In the genomic region with DNA sequence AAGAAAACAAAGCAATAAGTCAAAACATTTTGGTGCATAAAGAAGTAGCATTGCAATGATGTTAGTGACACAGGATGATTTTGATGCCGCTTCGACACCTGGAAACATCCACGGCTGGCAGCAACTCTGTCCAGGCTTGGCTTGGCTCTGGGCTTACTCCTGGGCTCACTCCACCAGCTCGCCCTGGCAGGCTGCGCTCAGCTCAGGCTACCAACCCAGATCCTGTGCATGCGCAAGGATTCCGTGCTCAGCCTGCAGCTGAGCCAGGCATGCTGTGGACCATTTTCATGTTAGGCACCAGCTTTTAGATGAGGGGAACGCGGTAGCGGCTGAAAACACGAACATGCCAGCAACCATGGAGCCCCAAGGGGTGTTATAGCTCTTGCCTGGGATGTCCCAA, we compare ENCODE assay signal across 13 cellular contexts.
DNase-seq lines count a peak whose midpoint lies in the region; ATAC-seq, FAIRE-seq and TF ChIP-seq lines count a peak whose summit lies in the region.
"Had no signal": no experiment of that assay in that cellular context is flagged by ENCODE, and none has a peak within 500 bp of the region (broad histone marks: within the 10 kb centered on the region; RNA-seq: fewer than 3 reads in every experiment).

No MANE protein-coding gene starts in this region.

- no peaks in the 10 kb centered on the region for H3K79me2 ChIP-seq in H1 (ENCODE audit: control insufficient read depth in 1 of 2, insufficient read depth in 2 of 2, low read length in 2 of 2)
- no peaks in the 10 kb centered on the region for H3K79me2 ChIP-seq in mesendoderm (ENCODE audit: control insufficient read depth, insufficient read depth, low read length)

- H3K36me3 ChIP-seq in H1 (ENCODE audit: control insufficient read depth in 2 of 4, insufficient read depth in 4 of 4, low read length in 3 of 4) (no peaks in the 10 kb centered on the region), mesendoderm (ENCODE audit: control insufficient read depth, insufficient read depth, low read length) (no peaks in the 10 kb centered on the region), A673 (ENCODE audit: insufficient read depth, low read length, poor library complexity, severe bottlenecking) (no peaks in the 10 kb centered on the region), WERI-Rb-1 (no peaks in the 10 kb centered on the region)

- no peak for ATAC-seq in HG03280 (IDR thresholded peaks at IDR 0.05; ENCODE audit: unreplicated experiment)
- ATAC-seq: A549, HepG2 had no signal

- H2BK5ac ChIP-seq in H1 (ENCODE audit: low read depth, low read length) (no peak overlapping the region), mesendoderm (ENCODE audit: low read length) (peak overlapping the region; percentile 55)

- H3K4me1 ChIP-seq in H1 (replicated peaks in 1 of 4; ENCODE audit: control insufficient read depth in 3 of 4, insufficient read depth in 4 of 4, low read length in 3 of 4) (peaks cover 3 to 19% (median 7%) of the 10 kb centered on the region in 4 experiments), mesendoderm (ENCODE audit: control insufficient read depth, low read depth, low read length) (peaks cover 8% of the 10 kb centered on the region), A673 (ENCODE audit: insufficient read depth, low read length, poor library complexity, severe bottlenecking) (peaks cover 3% of the 10 kb centered on the region)
- H3K4me1 ChIP-seq: A549, BLaER1 had no signal

- CTCF ChIA-PET in H1 (lab: Charles Lee; ENCODE audit: partially characterized antibody) = interaction anchor here (0.6 to 2.0 kb wide), 5 partner anchors 14 to 70 kb away, joined by 3 to 19 read pairs (median 3); no protein-coding TSS in a partner anchor
- CTCF ChIA-PET in A673 (lab: Charles Lee) = no interaction called here

- H3K4me3 ChIP-seq in H1 (ENCODE audit: extremely low read depth in 1 of 4, insufficient read depth in 2 of 4, low read depth in 3 of 4, low read length in 4 of 4) (no peak overlapping the region), mesendoderm (ENCODE audit: low read length) (no peak overlapping the region), A673 (ENCODE audit: low read depth, low read length, poor library complexity, severe bottlenecking) (no peak overlapping the region), WERI-Rb-1 (ENCODE audit: low read depth, low read length) (no peak overlapping the region)
- H3K4me3 ChIP-seq: A549, BLaER1, GM23248 had no signal

- H3K14ac ChIP-seq in H1 (ENCODE audit: insufficient read length) = no peak overlapping the region

- DNase-seq in H1 (ENCODE audit: low read depth in 1 of 2, low spot score in 2 of 2) (no peak), mesendoderm (no peak), posterior cingulate gyrus (peak in 8 of 10 donors; percentile 11 to 87 (median 42)), A673 (ENCODE audit: low spot score) (no peak), WERI-Rb-1 (no peak)
- DNase-seq: DMS53, GM23248, H9 had no signal

- H4K91ac ChIP-seq in H1 (replicated peaks; ENCODE audit: insufficient read length, low read length) = peak overlapping the region; percentile 29

- TF ChIP-seq RAD21 in H1 (IDR thresholded peaks at IDR 0.05 in 1 of 2, conservative IDR thresholded peaks at IDR 0.05 in 1 of 2; ENCODE audit: low read depth in 2 of 2, low read length in 2 of 2) = no peak

- no peak for TF ChIP-seq POLR2A in H1 (IDR thresholded peaks at IDR 0.05; ENCODE audit: control extremely low read depth in 1 of 2, low read depth in 2 of 2, low read length in 2 of 2)

- H3K27ac ChIP-seq in H1 (ENCODE audit: low read depth, low read length) (no peak overlapping the region), mesendoderm (ENCODE audit: low read depth, low read length) (no peak overlapping the region), A673 (ENCODE audit: low read depth, low read length, poor library complexity, severe bottlenecking) (no peak overlapping the region), WERI-Rb-1 (no peak overlapping the region)
- H3K27ac ChIP-seq: A549, BLaER1, GM23248 had no signal

- 0 out of 2 replicates have a peak overlapping the region, but pooled peaks have one; percentile 20 for H2BK12ac ChIP-seq in H1 (ENCODE audit: low read depth, low read length)

- no peak overlapping the region for H2BK20ac ChIP-seq in H1 (ENCODE audit: low read length)

- TF ChIP-seq EP300 in H1 (IDR thresholded peaks at IDR 0.05; ENCODE audit: borderline replicate concordance in 1 of 2, low read depth in 2 of 2, low read length in 2 of 2) = no peak

- H2BK15ac ChIP-seq in H1 (ENCODE audit: low read length) = peak overlapping the region; percentile 34; the same call in 1 of the 2 replicates
- H2BK15ac ChIP-seq in mesendoderm (replicated peaks; ENCODE audit: low read depth) = no peak overlapping the region

- H2AFZ ChIP-seq in H1 (ENCODE audit: low read length) = 0 out of 2 replicates have a peak overlapping the region, but pooled peaks have one; percentile 65
- H2AFZ ChIP-seq: GM23248 had no signal

- H3K18ac ChIP-seq in H1 (ENCODE audit: extremely low read depth, low read length) = no peak overlapping the region
- no peak overlapping the region for H3K18ac ChIP-seq in mesendoderm (ENCODE audit: low read length)

- H3K9me3 ChIP-seq in H1 (ENCODE audit: insufficient read depth in 2 of 2, low read depth in 1 of 2, low read length in 1 of 2) (no peaks in the 10 kb centered on the region), A673 (ENCODE audit: low read depth, low read length, poor library complexity, severe bottlenecking) (no peaks in the 10 kb centered on the region), WERI-Rb-1 (ENCODE audit: severe bottlenecking) (peaks cover 9% of the 10 kb centered on the region)
- H3K9me3 ChIP-seq: A549 had no signal

- no peaks in the 10 kb centered on the region for H4K20me1 ChIP-seq in H1 (replicated peaks in 1 of 2; ENCODE audit: control insufficient read depth in 1 of 2, insufficient read depth in 2 of 2, low read length in 2 of 2)
- H4K20me1 ChIP-seq: BLaER1 had no signal

- H3K9ac ChIP-seq in H1 (replicated peaks in 1 of 4; ENCODE audit: extremely low read depth in 1 of 4, low read depth in 3 of 4, low read length in 3 of 4) (no peak overlapping the region), mesendoderm (ENCODE audit: low read length) (no peak overlapping the region)
- H3K9ac ChIP-seq: BLaER1, GM23248 had no signal

- WGBS in H1 (ENCODE audit: extremely low coverage in 1 of 2, insufficient coverage in 1 of 2, insufficient read length in 1 of 2, insufficient replicate concordance in 2 of 2, low coverage in 1 of 2, low lambda C conversion rate in 2 of 2, missing lambda C conversion rate in 1 of 2), 2 experiments = 90% methylated on average over 11 of the region's 11 CpGs; no CpG with 5 or more reads in 1 of the 2 experiments
- no CpG with 5 or more reads among the region's 11 CpGs for WGBS in mesendoderm (ENCODE audit: extremely low coverage, insufficient coverage, low lambda C conversion rate)

- H2BK120ac ChIP-seq in H1 (replicated peaks; ENCODE audit: low read depth, low read length) = no peak overlapping the region
- no peak overlapping the region for H2BK120ac ChIP-seq in mesendoderm (ENCODE audit: low read depth, low read length)

- intact Hi-C loops in posterior cingulate gyrus (cut with DNase I) = no loop called here
- intact Hi-C loops in A673 (cut with micrococcal nuclease; ENCODE audit: unreplicated experiment) = no loop called here

- H4K8ac ChIP-seq in H1 (ENCODE audit: extremely low read depth, insufficient read depth, low read length) = no peak overlapping the region
- no peak overlapping the region for H4K8ac ChIP-seq in mesendoderm (ENCODE audit: low read depth, low read length)

- H3K23ac ChIP-seq in H1 (ENCODE audit: insufficient read length) (no peak overlapping the region), mesendoderm (ENCODE audit: low read length) (no peak overlapping the region)

- H2AK5ac ChIP-seq in H1 (ENCODE audit: low read depth, low read length) (no peak overlapping the region), mesendoderm (ENCODE audit: low read length) (peak overlapping the region; percentile 43)

- H4K5ac ChIP-seq in H1 (ENCODE audit: insufficient read length, low read depth, low read length) (no peak overlapping the region), mesendoderm (ENCODE audit: low read length) (no peak overlapping the region)

- no peak for TF ChIP-seq CTCF in H1 (IDR thresholded peaks at IDR 0.05; ENCODE audit: control extremely low read depth in 1 of 3, insufficient read depth in 1 of 3, low read depth in 1 of 3, low read length in 3 of 3)
- no peak for TF ChIP-seq CTCF in A673 (conservative IDR thresholded peaks at IDR 0.05; ENCODE audit: low read depth, low read length)
- no peak for TF ChIP-seq CTCF in WERI-Rb-1 (IDR thresholded peaks at IDR 0.05; ENCODE audit: low read depth, low read length)

- no peaks in the 10 kb centered on the region for H3K79me1 ChIP-seq in H1 (ENCODE audit: low read depth, low read length)
- no peaks in the 10 kb centered on the region for H3K79me1 ChIP-seq in mesendoderm (ENCODE audit: low read length)

- no peak overlapping the region for H3K56ac ChIP-seq in H1 (replicated peaks; ENCODE audit: insufficient read length, low read depth, low read length)
- no peak overlapping the region for H3K56ac ChIP-seq in mesendoderm (ENCODE audit: low read length)

- POLR2A ChIA-PET in H1 (lab: Charles Lee; ENCODE audit: partially characterized antibody) (interaction anchor here (0.7 kb wide), 2 partner anchors 16 to 65 kb away, joined by 3 read pairs; no protein-coding TSS in a partner anchor), A673 (lab: Charles Lee; ENCODE audit: low non-redundant PET) (no interaction called here)

- no peaks in the 10 kb centered on the region for H3K27me3 ChIP-seq in H1 (replicated peaks in 1 of 4; ENCODE audit: control insufficient read depth in 3 of 4, extremely low read depth in 1 of 4, insufficient read depth in 3 of 4, low read length in 3 of 4)
- H3K27me3 ChIP-seq in mesendoderm (ENCODE audit: insufficient read depth, low read length, poor library complexity) = no peaks in the 10 kb centered on the region
- no peaks in the 10 kb centered on the region for H3K27me3 ChIP-seq in A673 (replicated peaks; ENCODE audit: insufficient read depth, low read depth, low read length, poor library complexity)
- H3K27me3 ChIP-seq in WERI-Rb-1 (ENCODE audit: insufficient read depth, low read depth, severe bottlenecking) = no peaks in the 10 kb centered on the region
- H3K27me3 ChIP-seq: BLaER1 had no signal

- H3K4me2 ChIP-seq in H1 (ENCODE audit: insufficient read depth in 1 of 2, low read depth in 2 of 2, low read length in 2 of 2) (no peak overlapping the region), mesendoderm (ENCODE audit: low read length) (no peak overlapping the region)
- H3K4me2 ChIP-seq: A549, BLaER1 had no signal

- no peak for FAIRE-seq in H1 (lab: Jason Lieb, UNC)
- FAIRE-seq: A549, GM18507, HepG2 had no signal

- H3K23me2 ChIP-seq in H1 (ENCODE audit: low read depth, low read length) = no peaks in the 10 kb centered on the region

- BruUV-seq in A673 (replicated peaks; lab: Mats Ljungman, UMichigan) = no TSS peak

- H3K4ac ChIP-seq in H1 (replicated peaks; ENCODE audit: insufficient read length, low read depth, low read length) (no peak overlapping the region), mesendoderm (ENCODE audit: low read depth, low read length) (no peak overlapping the region)

TF ChIP-seq in H1, 55 proteins besides CTCF, POLR2A, EP300 and RAD21 (continues in another document):
- TF ChIP-seq TEAD4 (IDR thresholded peaks at IDR 0.05; ENCODE audit: low read depth, low read length) (no peak), POU5F1 (IDR thresholded peaks at IDR 0.05; ENCODE audit: low read depth, low read length) (no peak), SIX5 (IDR thresholded peaks at IDR 0.05; ENCODE audit: low read depth, low read length) (no peak)

Comparison
In these comparisons a context has a peak if more than half of its experiments do, and no peak if none do; other contexts are left out.
1. DNase-seq: peak in posterior cingulate gyrus (8 of 10); none in H1 (0 of 2), mesendoderm (single experiment), A673 (single experiment) and WERI-Rb-1 (single experiment).